2 cellular contexts compared by ENCODE assay signal in the genomic region with DNA sequence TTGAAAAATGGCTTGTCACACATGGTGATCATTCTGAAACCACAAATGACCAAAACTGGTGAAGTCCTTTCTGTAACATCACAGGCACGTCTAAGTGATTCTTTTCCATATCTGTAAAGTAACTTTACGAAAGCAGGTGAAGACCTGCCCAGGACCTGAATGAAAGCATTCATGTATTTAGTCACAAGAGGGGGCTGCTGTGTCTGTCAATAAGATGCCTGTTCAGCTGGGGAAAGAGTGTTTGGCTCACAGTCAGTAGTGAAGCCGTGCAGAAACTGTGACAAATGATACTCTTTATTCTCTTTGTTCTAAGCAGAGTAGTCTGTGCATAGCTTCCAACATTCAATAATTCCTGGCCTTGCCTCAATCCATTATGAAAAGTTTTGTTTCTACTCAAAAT.
TF ChIP-seq lines count a peak whose summit lies in the region.

No MANE protein-coding gene starts in this region.

TF ChIP-seq in IMR-90, 13 proteins besides CTCF, POLR2A, EP300 and RAD21:
- TF ChIP-seq CHD1 (IDR thresholded peaks at IDR 0.05; ENCODE audit: low read depth, low read length) (no peak), CEBPB (IDR thresholded peaks at IDR 0.05; ENCODE audit: low read depth, low read length) (no peak), MXI1 (IDR thresholded peaks at IDR 0.05; ENCODE audit: borderline replicate concordance, low read depth, low read length) (no peak), SMC3 (IDR thresholded peaks at IDR 0.05; ENCODE audit: low read depth, low read length) (no peak), FOS (IDR thresholded peaks at IDR 0.05; ENCODE audit: low read depth, low read length) (no peak), RCOR1 (IDR thresholded peaks at IDR 0.05; ENCODE audit: insufficient replicate concordance, low read length) (no peak), MAFK (IDR thresholded peaks at IDR 0.05; ENCODE audit: low read depth, low read length) (no peak), BHLHE40 (IDR thresholded peaks at IDR 0.05; ENCODE audit: low read depth, low read length) (no peak), RFX5 (IDR thresholded peaks at IDR 0.05; ENCODE audit: low read depth, low read length) (no peak), MAZ (IDR thresholded peaks at IDR 0.05; ENCODE audit: borderline replicate concordance, low read depth, low read length) (no peak), NFE2L2 (IDR thresholded peaks at IDR 0.05; ENCODE audit: low read depth, low read length) (no peak)
- TF ChIP-seq, protein P1, sequence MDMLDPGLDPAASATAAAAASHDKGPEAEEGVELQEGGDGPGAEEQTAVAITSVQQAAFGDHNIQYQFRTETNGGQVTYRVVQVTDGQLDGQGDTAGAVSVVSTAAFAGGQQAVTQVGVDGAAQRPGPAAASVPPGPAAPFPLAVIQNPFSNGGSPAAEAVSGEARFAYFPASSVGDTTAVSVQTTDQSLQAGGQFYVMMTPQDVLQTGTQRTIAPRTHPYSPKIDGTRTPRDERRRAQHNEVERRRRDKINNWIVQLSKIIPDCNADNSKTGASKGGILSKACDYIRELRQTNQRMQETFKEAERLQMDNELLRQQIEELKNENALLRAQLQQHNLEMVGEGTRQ (IDR thresholded peaks at IDR 0.05; ENCODE audit: low read depth, low read length): no peak
- TF ChIP-seq, protein P2, sequence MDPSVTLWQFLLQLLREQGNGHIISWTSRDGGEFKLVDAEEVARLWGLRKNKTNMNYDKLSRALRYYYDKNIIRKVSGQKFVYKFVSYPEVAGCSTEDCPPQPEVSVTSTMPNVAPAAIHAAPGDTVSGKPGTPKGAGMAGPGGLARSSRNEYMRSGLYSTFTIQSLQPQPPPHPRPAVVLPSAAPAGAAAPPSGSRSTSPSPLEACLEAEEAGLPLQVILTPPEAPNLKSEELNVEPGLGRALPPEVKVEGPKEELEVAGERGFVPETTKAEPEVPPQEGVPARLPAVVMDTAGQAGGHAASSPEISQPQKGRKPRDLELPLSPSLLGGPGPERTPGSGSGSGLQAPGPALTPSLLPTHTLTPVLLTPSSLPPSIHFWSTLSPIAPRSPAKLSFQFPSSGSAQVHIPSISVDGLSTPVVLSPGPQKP (IDR thresholded peaks at IDR 0.05; ENCODE audit: borderline replicate concordance, low read depth, low read length): no peak

TF ChIP-seq in HepG2, 621 proteins besides CTCF, POLR2A, EP300 and RAD21:
- TF ChIP-seq, protein P3, sequence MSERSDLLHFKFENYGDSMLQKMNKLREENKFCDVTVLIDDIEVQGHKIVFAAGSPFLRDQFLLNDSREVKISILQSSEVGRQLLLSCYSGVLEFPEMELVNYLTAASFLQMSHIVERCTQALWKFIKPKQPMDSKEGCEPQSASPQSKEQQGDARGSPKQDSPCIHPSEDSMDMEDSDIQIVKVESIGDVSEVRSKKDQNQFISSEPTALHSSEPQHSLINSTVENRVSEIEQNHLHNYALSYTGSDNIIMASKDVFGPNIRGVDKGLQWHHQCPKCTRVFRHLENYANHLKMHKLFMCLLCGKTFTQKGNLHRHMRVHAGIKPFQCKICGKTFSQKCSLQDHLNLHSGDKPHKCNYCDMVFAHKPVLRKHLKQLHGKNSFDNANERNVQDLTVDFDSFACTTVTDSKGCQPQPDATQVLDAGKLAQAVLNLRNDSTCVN (CRISPR knock-in tag; IDR thresholded peaks at IDR 0.05; ENCODE audit: borderline replicate concordance): no peak
- TF ChIP-seq, protein P4, sequence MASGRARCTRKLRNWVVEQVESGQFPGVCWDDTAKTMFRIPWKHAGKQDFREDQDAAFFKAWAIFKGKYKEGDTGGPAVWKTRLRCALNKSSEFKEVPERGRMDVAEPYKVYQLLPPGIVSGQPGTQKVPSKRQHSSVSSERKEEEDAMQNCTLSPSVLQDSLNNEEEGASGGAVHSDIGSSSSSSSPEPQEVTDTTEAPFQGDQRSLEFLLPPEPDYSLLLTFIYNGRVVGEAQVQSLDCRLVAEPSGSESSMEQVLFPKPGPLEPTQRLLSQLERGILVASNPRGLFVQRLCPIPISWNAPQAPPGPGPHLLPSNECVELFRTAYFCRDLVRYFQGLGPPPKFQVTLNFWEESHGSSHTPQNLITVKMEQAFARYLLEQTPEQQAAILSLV (CRISPR knock-in tag; IDR thresholded peaks at IDR 0.05; ENCODE audit: borderline replicate concordance): no peak
- peak; percentile 23 for TF ChIP-seq STAG1 (CRISPR knock-in tag; IDR thresholded peaks at IDR 0.05)
- peak; percentile 31; the same call in 1 of the 2 replicates for TF ChIP-seq SMC3 (IDR thresholded peaks at IDR 0.05; ENCODE audit: low read length)
- peak; percentile 38 for TF ChIP-seq XRCC5 (optimal IDR thresholded peaks at IDR 0.05; ENCODE audit: low read length)
- TF ChIP-seq, protein P5, sequence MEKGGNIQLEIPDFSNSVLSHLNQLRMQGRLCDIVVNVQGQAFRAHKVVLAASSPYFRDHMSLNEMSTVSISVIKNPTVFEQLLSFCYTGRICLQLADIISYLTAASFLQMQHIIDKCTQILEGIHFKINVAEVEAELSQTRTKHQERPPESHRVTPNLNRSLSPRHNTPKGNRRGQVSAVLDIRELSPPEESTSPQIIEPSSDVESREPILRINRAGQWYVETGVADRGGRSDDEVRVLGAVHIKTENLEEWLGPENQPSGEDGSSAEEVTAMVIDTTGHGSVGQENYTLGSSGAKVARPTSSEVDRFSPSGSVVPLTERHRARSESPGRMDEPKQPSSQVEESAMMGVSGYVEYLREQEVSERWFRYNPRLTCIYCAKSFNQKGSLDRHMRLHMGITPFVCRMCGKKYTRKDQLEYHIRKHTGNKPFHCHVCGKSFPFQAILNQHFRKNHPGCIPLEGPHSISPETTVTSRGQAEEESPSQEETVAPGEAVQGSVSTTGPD (CRISPR knock-in tag; IDR thresholded peaks at IDR 0.05): no peak
- TF ChIP-seq U2AF1 (optimal IDR thresholded peaks at IDR 0.05; ENCODE audit: low read depth, low read length): no peak
- peak; percentile 57; the same call in 1 of the 2 replicates for TF ChIP-seq FOXK1 (CRISPR knock-in tag; IDR thresholded peaks at IDR 0.05; ENCODE audit: borderline replicate concordance, low read depth)
- TF ChIP-seq JUNB (CRISPR knock-in tag; IDR thresholded peaks at IDR 0.05; ENCODE audit: borderline replicate concordance): no peak
- 0 out of 2 replicates have a peak, but pooled peaks have one; percentile 22 for TF ChIP-seq ZNF12 (CRISPR knock-in tag; IDR thresholded peaks at IDR 0.05)
- TF ChIP-seq FOXA3 (CRISPR knock-in tag; IDR thresholded peaks at IDR 0.05): peak; percentile 83
- TF ChIP-seq, protein P6, sequence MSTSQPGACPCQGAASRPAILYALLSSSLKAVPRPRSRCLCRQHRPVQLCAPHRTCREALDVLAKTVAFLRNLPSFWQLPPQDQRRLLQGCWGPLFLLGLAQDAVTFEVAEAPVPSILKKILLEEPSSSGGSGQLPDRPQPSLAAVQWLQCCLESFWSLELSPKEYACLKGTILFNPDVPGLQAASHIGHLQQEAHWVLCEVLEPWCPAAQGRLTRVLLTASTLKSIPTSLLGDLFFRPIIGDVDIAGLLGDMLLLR (CRISPR knock-in tag; IDR thresholded peaks at IDR 0.05): no peak
- TF ChIP-seq, protein P7, sequence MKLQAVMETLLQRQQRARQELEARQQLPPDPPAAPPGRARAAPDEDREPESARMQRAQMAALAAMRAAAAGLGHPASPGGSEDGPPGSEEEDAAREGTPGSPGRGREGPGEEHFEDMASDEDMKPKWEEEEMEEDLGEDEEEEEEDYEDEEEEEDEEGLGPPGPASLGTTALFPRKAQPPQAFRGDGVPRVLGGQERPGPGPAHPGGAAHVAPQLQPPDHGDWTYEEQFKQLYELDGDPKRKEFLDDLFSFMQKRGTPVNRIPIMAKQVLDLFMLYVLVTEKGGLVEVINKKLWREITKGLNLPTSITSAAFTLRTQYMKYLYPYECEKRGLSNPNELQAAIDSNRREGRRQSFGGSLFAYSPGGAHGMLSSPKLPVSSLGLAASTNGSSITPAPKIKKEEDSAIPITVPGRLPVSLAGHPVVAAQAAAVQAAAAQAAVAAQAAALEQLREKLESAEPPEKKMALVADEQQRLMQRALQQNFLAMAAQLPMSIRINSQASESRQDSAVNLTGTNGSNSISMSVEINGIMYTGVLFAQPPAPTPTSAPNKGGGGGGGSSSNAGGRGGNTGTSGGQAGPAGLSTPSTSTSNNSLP (IDR thresholded peaks at IDR 0.05; ENCODE audit: low read depth, low read length): peak; percentile 46; the same call in 1 of the 2 replicates
- no peak for TF ChIP-seq MIXL1 (CRISPR knock-in tag; IDR thresholded peaks at IDR 0.05)
- no peak for TF ChIP-seq FOXA1 (IDR thresholded peaks at IDR 0.05)
- TF ChIP-seq FOXA1 (CRISPR knock-in tag; IDR thresholded peaks at IDR 0.05): peak; percentile 95
- TF ChIP-seq, protein P8, sequence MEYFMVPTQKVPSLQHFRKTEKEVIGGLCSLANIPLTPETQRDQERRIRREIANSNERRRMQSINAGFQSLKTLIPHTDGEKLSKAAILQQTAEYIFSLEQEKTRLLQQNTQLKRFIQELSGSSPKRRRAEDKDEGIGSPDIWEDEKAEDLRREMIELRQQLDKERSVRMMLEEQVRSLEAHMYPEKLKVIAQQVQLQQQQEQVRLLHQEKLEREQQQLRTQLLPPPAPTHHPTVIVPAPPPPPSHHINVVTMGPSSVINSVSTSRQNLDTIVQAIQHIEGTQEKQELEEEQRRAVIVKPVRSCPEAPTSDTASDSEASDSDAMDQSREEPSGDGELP (IDR thresholded peaks at IDR 0.05; ENCODE audit: borderline replicate concordance, low read depth): peak; percentile 37; the same call in 1 of the 2 replicates
- no peak for TF ChIP-seq ZSCAN30 (CRISPR knock-in tag; IDR thresholded peaks at IDR 0.05)
